ENCODE assay signal across 15 cellular contexts in genomic region chr6:2237001-2237400, GRCh38. TPM values are rescaled to one million over a fixed set of nuclear protein-coding genes. Genes with fewer than 3 reads are reported as not detected.
DNase-seq lines count a peak whose midpoint lies in the region; ATAC-seq, FAIRE-seq and TF ChIP-seq lines count a peak whose summit lies in the region.
"Had no signal": no experiment of that assay in that cellular context is flagged by ENCODE, and none has a peak within 500 bp of the region (broad histone marks: within the 10 kb centered on the region; RNA-seq: fewer than 3 reads in every experiment).

No MANE protein-coding gene starts in this region.

- H4K8ac ChIP-seq in mesendoderm (ENCODE audit: low read depth, low read length) = no peak overlapping the region

- H4K5ac ChIP-seq in mesendoderm (ENCODE audit: low read length) = no peak overlapping the region

- FAIRE-seq in bronchial epithelial cell (lab: Jason Lieb, UNC) = no peak
- FAIRE-seq: GM12892 had no signal

- CTCF ChIA-PET in BJ (lab: Yijun Ruan, JAX) = interaction anchor here (0.6 kb wide), 1 partner anchor 12 kb away, joined by 3 read pairs; no protein-coding TSS in a partner anchor

- no peak overlapping the region for H3K27ac ChIP-seq in mesendoderm (ENCODE audit: low read depth, low read length)
- H3K27ac ChIP-seq: HL-60 had no signal

- H3K4me3 ChIP-seq in BJ (ENCODE audit: low read depth, low read length) (no peak overlapping the region), LNCaP clone FGC (ENCODE audit: low read depth, low read length) (no peak overlapping the region), bronchial epithelial cell (ENCODE audit: low read depth, low read length) (no peak overlapping the region), mesendoderm (ENCODE audit: low read length) (no peak overlapping the region)

- no peaks in the 10 kb centered on the region for H3K4me1 ChIP-seq in mesendoderm (ENCODE audit: control insufficient read depth, low read depth, low read length)

- no peaks in the 10 kb centered on the region for H3K36me3 ChIP-seq in BJ (ENCODE audit: control insufficient read depth, insufficient read depth, low read length)
- H3K36me3 ChIP-seq in bronchial epithelial cell (ENCODE audit: control insufficient read depth, insufficient read depth, low read length) = no peaks in the 10 kb centered on the region
- no peaks in the 10 kb centered on the region for H3K36me3 ChIP-seq in mesendoderm (ENCODE audit: control insufficient read depth, insufficient read depth, low read length)

- no peak overlapping the region for H3K4me2 ChIP-seq in mesendoderm (ENCODE audit: low read length)

- no peak overlapping the region for H2BK15ac ChIP-seq in mesendoderm (replicated peaks; ENCODE audit: low read depth)

- no peak overlapping the region for H2BK120ac ChIP-seq in mesendoderm (ENCODE audit: low read depth, low read length)

- no peak overlapping the region for H3K9ac ChIP-seq in mesendoderm (ENCODE audit: low read length)

- no peak for TF ChIP-seq CTCF in BJ (IDR thresholded peaks at IDR 0.05; ENCODE audit: insufficient read depth, low read depth, low read length)
- TF ChIP-seq CTCF in LNCaP clone FGC (IDR thresholded peaks at IDR 0.05; ENCODE audit: control insufficient read depth, extremely low read depth, insufficient read depth) = no peak
- no peak for TF ChIP-seq CTCF in bronchial epithelial cell (IDR thresholded peaks at IDR 0.05; ENCODE audit: insufficient read depth, low read length, severe bottlenecking)

- POLR2A ChIA-PET in BJ (lab: Charles Lee) = interaction anchor here (0.7 kb wide), 1 partner anchor 128 kb away, joined by 3 read pairs; no protein-coding TSS in a partner anchor

- H3K27me3 ChIP-seq in BJ (ENCODE audit: control insufficient read depth, insufficient read depth, low read length) (no peaks in the 10 kb centered on the region), bronchial epithelial cell (ENCODE audit: control insufficient read depth, insufficient read depth, low read length) (no peaks in the 10 kb centered on the region), mesendoderm (ENCODE audit: insufficient read depth, low read length, poor library complexity) (no peaks in the 10 kb centered on the region)

- no peak overlapping the region for H3K4ac ChIP-seq in mesendoderm (ENCODE audit: low read depth, low read length)

- ATAC-seq in HG02884 (IDR thresholded peaks at IDR 0.05; ENCODE audit: unreplicated experiment) = no peak
- ATAC-seq in GM19452 (IDR thresholded peaks at IDR 0.05; ENCODE audit: unreplicated experiment) = no peak
- ATAC-seq: activated naive CD8-positive, alpha-beta T cell treated with anti-CD3 and anti-CD28 coated beads, Interleukin-2, amount 50 U/mL, for 24 hours had no signal

- no peak overlapping the region for H3K23ac ChIP-seq in mesendoderm (ENCODE audit: low read length)

- H3K79me1 ChIP-seq in mesendoderm (ENCODE audit: low read length) = no peaks in the 10 kb centered on the region

- H3K56ac ChIP-seq in mesendoderm (ENCODE audit: low read length) = no peak overlapping the region

- H3K18ac ChIP-seq in mesendoderm (ENCODE audit: low read length) = no peak overlapping the region

- H2BK5ac ChIP-seq in mesendoderm (ENCODE audit: low read length) = no peak overlapping the region

- WGBS in mesendoderm (ENCODE audit: extremely low coverage, insufficient coverage, low lambda C conversion rate) = no CpG with 5 or more reads among the region's 1 CpG

- no peak overlapping the region for H2AK5ac ChIP-seq in mesendoderm (ENCODE audit: low read length)

- DNase-seq in BJ (ENCODE audit: low read depth) (peak; percentile 59), LNCaP clone FGC (ENCODE audit: low read depth) (peak; percentile 80), bronchial epithelial cell (ENCODE audit: low read depth) (peak; percentile 96), non-pigmented ciliary epithelial cell (ENCODE audit: low read depth) (peak; percentile 70), mesendoderm (no peak), epidermal melanocyte (ENCODE audit: insufficient read length, low spot score) (no peak)
- DNase-seq: activated CD8-positive, alpha-beta memory T cell treated with anti-CD3 and anti-CD28 coated beads for 24 hours; activated naive CD8-positive, alpha-beta T cell treated with anti-CD3 and anti-CD28 coated beads, Interleukin-2, amount 50 U/mL, for 24 hours; NCI-H1105 treated with DMSO at 0.1 percent for 48 hours; occipital lobe; stimulated activated CD4-positive, alpha-beta T cell treated with anti-CD3 and anti-CD28 coated beads, Interleukin-4, amount 100 ng/mL, for 24 hours had no signal

- H3K79me2 ChIP-seq in mesendoderm (ENCODE audit: control insufficient read depth, insufficient read depth, low read length) = no peaks in the 10 kb centered on the region

RNA-seq across cellular contexts. Expression of gene GMDS, which starts 8.4 kb away (rescaled TPM):
- 7.1 and 10.7 TPM in 2 replicates for polyA plus RNA-seq in BJ (2011; rRNA removed)
- polyA minus RNA-seq in BJ (2011; rRNA and poly(A)+ RNA removed) = 3.1 and 5.2 TPM in 2 replicates
- 8.2 and 10.1 TPM in 2 replicates for total RNA-seq in bronchial epithelial cell
- polyA plus RNA-seq in mesendoderm (2013, experiment 1 of 2) = 33.6 TPM
- 34.9 TPM for polyA plus RNA-seq in mesendoderm (2013, experiment 2 of 2)

Comparison
In these comparisons a context has a peak if more than half of its experiments do, and no peak if none do; other contexts are left out.
1. DNase-seq: peak in BJ (single experiment), LNCaP clone FGC (single experiment), bronchial epithelial cell (single experiment) and non-pigmented ciliary epithelial cell (single experiment); none in mesendoderm (single experiment) and epidermal melanocyte (single experiment).